Comparison of ENCODE assay signal across 8 cellular contexts in genomic region chr19:4870025-4870700, GRCh38.
DNase-seq lines count a peak whose midpoint lies in the region; ATAC-seq and TF ChIP-seq lines count a peak whose summit lies in the region.

No MANE protein-coding gene starts in this region.

- no peak for TF ChIP-seq CTCF in fibroblast of pulmonary artery (IDR thresholded peaks at IDR 0.05; ENCODE audit: low read length, missing control alignments)

- DNase-seq in activated naive CD4-positive, alpha-beta T cell treated with Interleukin-2 at 50 U/mL for 16 hours, result peak; percentile 13
- no peak for DNase-seq in activated naive CD4-positive, alpha-beta T cell (lab: John Stamatoyannopoulos, UW)
- DNase-seq in SIG-M5 treated with dmso at 0.1 percent for 504 hours (lab: John Stamatoyannopoulos, UW; ENCODE audit: unreplicated experiment) (peak; percentile 91), fibroblast of pulmonary artery (ENCODE audit: low read depth) (peak; percentile 93), NCI-H1092 treated with DMSO at 0.1 percent for 48 hours (lab: John Stamatoyannopoulos, UW) (no peak)
- DNase-seq in stimulated activated CD4-positive, alpha-beta T cell treated with anti-CD3 and anti-CD28 coated beads, Interleukin-15, amount 100 ng/mL, for 24 hours, result peak; percentile 50

- no peak for ATAC-seq in GM21786 (IDR thresholded peaks at IDR 0.05; ENCODE audit: unreplicated experiment)
- ATAC-seq in HG02870 (IDR thresholded peaks at IDR 0.05; ENCODE audit: unreplicated experiment), result no peak

- H3K4me3 ChIP-seq in fibroblast of pulmonary artery (replicated peaks; ENCODE audit: low read depth, low read length), result no peak overlapping the region

Comparison
In these comparisons a context has a peak if more than half of its experiments do, and no peak if none do; other contexts are left out.
1. DNase-seq: peak in activated naive CD4-positive, alpha-beta T cell treated with Interleukin-2 at 50 U/mL for 16 hours (single experiment), SIG-M5 treated with dmso at 0.1 percent for 504 hours (single experiment), fibroblast of pulmonary artery (single experiment) and stimulated activated CD4-positive, alpha-beta T cell treated with anti-CD3 and anti-CD28 coated beads, Interleukin-15, amount 100 ng/mL, for 24 hours (single experiment); none in activated naive CD4-positive, alpha-beta T cell (0 of 4) and NCI-H1092 treated with DMSO at 0.1 percent for 48 hours (single experiment).